In genomic region chr4:34512631-34513030, GRCh38 we compare ENCODE assay signal across 22 cellular contexts.
"Had no signal": no experiment of that assay in that cellular context is flagged by ENCODE, and none has a peak within 500 bp of the region (broad histone marks: within the 10 kb centered on the region; RNA-seq: fewer than 3 reads in every experiment).

No MANE protein-coding gene starts in this region.

- ATAC-seq: gastroesophageal sphincter; naive thymus-derived CD4-positive, alpha-beta T cell; psoas muscle; right lobe of liver; stimulated activated naive B cell treated with anti-CD40 and anti-IgM and Interleukin-4, amounts not matched to agents 10 μg/mL and 1 μg/mL and 100 μg/mL, for 72 hours; stimulated activated naive CD8-positive, alpha-beta T cell treated with anti-CD3 and anti-CD28 coated beads, Interleukin-15, amount 100 ng/mL, for 72 hours had no signal

- H3K27ac ChIP-seq: dorsolateral prefrontal cortex, esophagus squamous epithelium, gastroesophageal sphincter, parathyroid adenoma, psoas muscle, right lobe of liver, spleen, thoracic aorta, transverse colon had no signal

- H3K36me3 Mint-ChIP-seq: naive thymus-derived CD4-positive, alpha-beta T cell; stimulated activated naive B cell treated with anti-CD40 and anti-IgM and Interleukin-4, amounts not matched to agents 10 μg/mL and 1 μg/mL and 100 μg/mL, for 72 hours had no signal

- DNase-seq: cortex of kidney; dorsolateral prefrontal cortex; effector CD8-positive, alpha-beta T cell; esophagus squamous epithelium; foreskin fibroblast; glutamatergic neuron; kidney glomerular epithelial cell; naive thymus-derived CD4-positive, alpha-beta T cell; nephron progenitor cell; psoas muscle; retina; right lobe of liver; spleen; stimulated activated CD4-positive, alpha-beta T cell treated with anti-CD3 and anti-CD28 coated beads, Interleukin-15, amount 100 ng/mL, for 24 hours; stimulated activated CD4-positive, alpha-beta T cell treated with anti-CD3 and anti-CD28 coated beads, Interleukin-1b, Interleukin-23, amount 100 ng/mL, for 48 hours; stimulated activated CD4-positive, alpha-beta T cell treated with anti-CD3 and anti-CD28 coated beads, Interleukin-4, amount 100 ng/mL, for 4 hours; stimulated activated naive B cell treated with anti-CD40 and anti-IgM and Interleukin-4, amounts not matched to agents 10 μg/mL and 1 μg/mL and 100 μg/mL, for 72 hours; stimulated activated naive CD8-positive, alpha-beta T cell treated with anti-CD3 and anti-CD28 coated beads, Interleukin-15, amount 100 ng/mL, for 72 hours; transverse colon had no signal

- H3K9ac ChIP-seq: parathyroid adenoma had no signal

- H3K4me1 Mint-ChIP-seq: naive thymus-derived CD4-positive, alpha-beta T cell; nephron progenitor cell; stimulated activated naive B cell treated with anti-CD40 and anti-IgM and Interleukin-4, amounts not matched to agents 10 μg/mL and 1 μg/mL and 100 μg/mL, for 72 hours; stimulated activated naive CD8-positive, alpha-beta T cell treated with anti-CD3 and anti-CD28 coated beads, Interleukin-15, amount 100 ng/mL, for 72 hours had no signal

- H3K27ac Mint-ChIP-seq: naive thymus-derived CD4-positive, alpha-beta T cell; nephron progenitor cell; stimulated activated naive B cell treated with anti-CD40 and anti-IgM and Interleukin-4, amounts not matched to agents 10 μg/mL and 1 μg/mL and 100 μg/mL, for 72 hours had no signal

- H3K4me1 ChIP-seq: esophagus squamous epithelium, gastroesophageal sphincter, parathyroid adenoma, psoas muscle, right lobe of liver, spleen, transverse colon had no signal

- H3K9me3 ChIP-seq: esophagus squamous epithelium, gastroesophageal sphincter, psoas muscle, right lobe of liver, thoracic aorta had no signal

- H3K27me3 Mint-ChIP-seq: naive thymus-derived CD4-positive, alpha-beta T cell; stimulated activated naive B cell treated with anti-CD40 and anti-IgM and Interleukin-4, amounts not matched to agents 10 μg/mL and 1 μg/mL and 100 μg/mL, for 72 hours; stimulated activated naive CD8-positive, alpha-beta T cell treated with anti-CD3 and anti-CD28 coated beads, Interleukin-15, amount 100 ng/mL, for 72 hours had no signal

- H3K4me3 Mint-ChIP-seq: naive thymus-derived CD4-positive, alpha-beta T cell; nephron progenitor cell; stimulated activated naive B cell treated with anti-CD40 and anti-IgM and Interleukin-4, amounts not matched to agents 10 μg/mL and 1 μg/mL and 100 μg/mL, for 72 hours; stimulated activated naive CD8-positive, alpha-beta T cell treated with anti-CD3 and anti-CD28 coated beads, Interleukin-15, amount 100 ng/mL, for 72 hours had no signal

- H3K4me3 ChIP-seq: dorsolateral prefrontal cortex, esophagus squamous epithelium, gastroesophageal sphincter, psoas muscle, right lobe of liver, spleen, thoracic aorta, transverse colon had no signal

- H3K36me3 ChIP-seq: esophagus squamous epithelium, gastroesophageal sphincter, right lobe of liver, spleen, thoracic aorta, transverse colon had no signal

- H3K27me3 ChIP-seq: dorsolateral prefrontal cortex, esophagus squamous epithelium, gastroesophageal sphincter, right lobe of liver, spleen, transverse colon had no signal
